In genomic region chr3:98780343-98780742, GRCh38 we compare ENCODE assay signal across 2 cellular contexts.
TF ChIP-seq lines count a peak whose summit lies in the region.

No MANE protein-coding gene starts in this region.

TF ChIP-seq in SK-N-SH, 30 proteins besides CTCF, POLR2A, EP300 and RAD21 (continued from another document):
- TF ChIP-seq MXI1 (IDR thresholded peaks at IDR 0.05; ENCODE audit: low read depth, low read length) (no peak), TCF12 (IDR thresholded peaks at IDR 0.05) (no peak)

TF ChIP-seq in SK-N-SH treated with all-trans-retinoic acid at 6 μM for 48 hours, 23 proteins besides CTCF, POLR2A, EP300 and RAD21 (continued from another document):
- TF ChIP-seq POU6F1 (CRISPR knock-in tag; IDR thresholded peaks at IDR 0.05; ENCODE audit: borderline replicate concordance, low read depth) (no peak), CSRNP3 (CRISPR knock-in tag; IDR thresholded peaks at IDR 0.05) (no peak), ZFP3 (CRISPR knock-in tag; IDR thresholded peaks at IDR 0.05) (no peak), ZNF565 (CRISPR knock-in tag; conservative IDR thresholded peaks at IDR 0.05; ENCODE audit: low read depth) (no peak), TCF4 (CRISPR knock-in tag; IDR thresholded peaks at IDR 0.05; ENCODE audit: borderline replicate concordance) (no peak)
